In genomic region chr6:17431581-17431980, GRCh38 we compare ENCODE assay signal across 1 cellular context.
TF ChIP-seq lines count a peak whose summit lies in the region.

No MANE protein-coding gene starts in this region.

TF ChIP-seq in WTC11, 78 proteins besides CTCF, POLR2A, EP300 and RAD21 (continued from another document):
- TF ChIP-seq, protein P1, sequence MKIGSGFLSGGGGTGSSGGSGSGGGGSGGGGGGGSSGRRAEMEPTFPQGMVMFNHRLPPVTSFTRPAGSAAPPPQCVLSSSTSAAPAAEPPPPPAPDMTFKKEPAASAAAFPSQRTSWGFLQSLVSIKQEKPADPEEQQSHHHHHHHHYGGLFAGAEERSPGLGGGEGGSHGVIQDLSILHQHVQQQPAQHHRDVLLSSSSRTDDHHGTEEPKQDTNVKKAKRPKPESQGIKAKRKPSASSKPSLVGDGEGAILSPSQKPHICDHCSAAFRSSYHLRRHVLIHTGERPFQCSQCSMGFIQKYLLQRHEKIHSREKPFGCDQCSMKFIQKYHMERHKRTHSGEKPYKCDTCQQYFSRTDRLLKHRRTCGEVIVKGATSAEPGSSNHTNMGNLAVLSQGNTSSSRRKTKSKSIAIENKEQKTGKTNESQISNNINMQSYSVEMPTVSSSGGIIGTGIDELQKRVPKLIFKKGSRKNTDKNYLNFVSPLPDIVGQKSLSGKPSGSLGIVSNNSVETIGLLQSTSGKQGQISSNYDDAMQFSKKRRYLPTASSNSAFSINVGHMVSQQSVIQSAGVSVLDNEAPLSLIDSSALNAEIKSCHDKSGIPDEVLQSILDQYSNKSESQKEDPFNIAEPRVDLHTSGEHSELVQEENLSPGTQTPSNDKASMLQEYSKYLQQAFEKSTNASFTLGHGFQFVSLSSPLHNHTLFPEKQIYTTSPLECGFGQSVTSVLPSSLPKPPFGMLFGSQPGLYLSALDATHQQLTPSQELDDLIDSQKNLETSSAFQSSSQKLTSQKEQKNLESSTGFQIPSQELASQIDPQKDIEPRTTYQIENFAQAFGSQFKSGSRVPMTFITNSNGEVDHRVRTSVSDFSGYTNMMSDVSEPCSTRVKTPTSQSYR (CRISPR knock-in tag; IDR thresholded peaks at IDR 0.05): no peak
- TF ChIP-seq SMAD4 (CRISPR knock-in tag; IDR thresholded peaks at IDR 0.05) (no peak), ETV6 (CRISPR knock-in tag; IDR thresholded peaks at IDR 0.05) (no peak)
